16 cellular contexts compared by ENCODE assay signal in genomic region chr14:79896009-79896408, GRCh38.
DNase-seq lines count a peak whose midpoint lies in the region; ATAC-seq and TF ChIP-seq lines count a peak whose summit lies in the region.
"Had no signal": no experiment of that assay in that cellular context is flagged by ENCODE, and none has a peak within 500 bp of the region (broad histone marks: within the 10 kb centered on the region; RNA-seq: fewer than 3 reads in every experiment).

No MANE protein-coding gene starts in this region.

- H3K9me3 Mint-ChIP-seq in activated naive CD8-positive, alpha-beta T cell treated with anti-CD3 and anti-CD28 coated beads for 36 hours: no peaks in the 10 kb centered on the region

- H3K36me3 ChIP-seq in left ventricle myocardium inferior: no peaks in the 10 kb centered on the region

- H3K27ac Mint-ChIP-seq in activated naive CD8-positive, alpha-beta T cell treated with anti-CD3 and anti-CD28 coated beads for 36 hours: no peak overlapping the region
- H3K27ac Mint-ChIP-seq: CD14-positive monocyte had no signal

- 53% methylated on average over 1 of the region's 1 CpG for WGBS in right cardiac atrium

- TF ChIP-seq CTCF in left ventricle myocardium inferior (IDR thresholded peaks at IDR 0.05; ENCODE audit: borderline replicate concordance) (no peak), choroid plexus epithelial cell (conservative IDR thresholded peaks at IDR 0.05; ENCODE audit: low read depth, low read length) (no peak)

- no peaks in the 10 kb centered on the region for H3K4me1 Mint-ChIP-seq in activated naive CD8-positive, alpha-beta T cell treated with anti-CD3 and anti-CD28 coated beads for 36 hours
- H3K4me1 Mint-ChIP-seq: CD14-positive monocyte had no signal

- DNase-seq in right cardiac atrium: no peak
- no peak for DNase-seq in left ventricle myocardium inferior
- DNase-seq in choroid plexus epithelial cell (ENCODE audit: low read depth): peak; percentile 78
- DNase-seq in left kidney (ENCODE audit: low read depth, low spot score): peak; percentile 43
- no peak for DNase-seq in DMS153 (lab: John Stamatoyannopoulos, UW)
- DNase-seq in activated naive CD8-positive, alpha-beta T cell treated with anti-CD3 and anti-CD28 coated beads for 36 hours: no peak
- no peak for DNase-seq in T-helper 1 cell
- DNase-seq: Caco-2, GM23248, NCI-H1048, NCI-H446, NCI-H748 treated with DMSO at 0.1 percent for 48 hours, PC-9 had no signal

- H3K36me3 Mint-ChIP-seq in activated naive CD8-positive, alpha-beta T cell treated with anti-CD3 and anti-CD28 coated beads for 36 hours: no peaks in the 10 kb centered on the region
- H3K36me3 Mint-ChIP-seq: CD14-positive monocyte had no signal

- no peaks in the 10 kb centered on the region for H3K27me3 Mint-ChIP-seq in activated naive CD8-positive, alpha-beta T cell treated with anti-CD3 and anti-CD28 coated beads for 36 hours

- H3K27ac ChIP-seq in right cardiac atrium (ENCODE audit: low read length) (no peak overlapping the region), left ventricle myocardium inferior (replicated peaks) (no peak overlapping the region)
- H3K27ac ChIP-seq: GM23248, PC-9 had no signal

- intact Hi-C loops in right cardiac atrium (cut with DNase I): no loop called here
- intact Hi-C loops in left ventricle myocardium inferior (cut with micrococcal nuclease): no loop called here

- no peaks in the 10 kb centered on the region for H3K9me3 ChIP-seq in right cardiac atrium (ENCODE audit: control insufficient read depth, low read length)
- peaks cover 6% of the 10 kb centered on the region for H3K9me3 ChIP-seq in left ventricle myocardium inferior (replicated peaks)
- H3K9me3 ChIP-seq: Caco-2 had no signal

- ATAC-seq in right cardiac atrium (peak; percentile 21 to 36), GM21367 (IDR thresholded peaks at IDR 0.05; ENCODE audit: unreplicated experiment) (no peak)
- ATAC-seq: K562 had no signal

- H3K4me1 ChIP-seq in right cardiac atrium (ENCODE audit: control insufficient read depth, insufficient read depth, low read length) (no peaks in the 10 kb centered on the region), left ventricle myocardium inferior (no peaks in the 10 kb centered on the region)
- H3K4me1 ChIP-seq: Caco-2 had no signal

- H3K4me3 Mint-ChIP-seq in activated naive CD8-positive, alpha-beta T cell treated with anti-CD3 and anti-CD28 coated beads for 36 hours: no peak overlapping the region
- H3K4me3 Mint-ChIP-seq: CD14-positive monocyte had no signal

- H3K27me3 ChIP-seq in right cardiac atrium (ENCODE audit: control insufficient read depth, insufficient read depth) (no peaks in the 10 kb centered on the region), left ventricle myocardium inferior (ENCODE audit: low read depth) (no peaks in the 10 kb centered on the region)

- H3K4me3 ChIP-seq in right cardiac atrium (ENCODE audit: low read length): no peak overlapping the region
- H3K4me3 ChIP-seq in left ventricle myocardium inferior: no peak overlapping the region
- H3K4me3 ChIP-seq in choroid plexus epithelial cell (ENCODE audit: low read depth, low read length): no peak overlapping the region
- H3K4me3 ChIP-seq: GM23248, K562, PC-9 had no signal

Comparison
In these comparisons a context has a peak if more than half of its experiments do, and no peak if none do; other contexts are left out.
1. DNase-seq: peak in choroid plexus epithelial cell (single experiment) and left kidney (single experiment); none in right cardiac atrium (0 of 3), left ventricle myocardium inferior (single experiment), DMS153 (single experiment), activated naive CD8-positive, alpha-beta T cell treated with anti-CD3 and anti-CD28 coated beads for 36 hours (single experiment) and T-helper 1 cell (0 of 5).